In the genomic region with DNA sequence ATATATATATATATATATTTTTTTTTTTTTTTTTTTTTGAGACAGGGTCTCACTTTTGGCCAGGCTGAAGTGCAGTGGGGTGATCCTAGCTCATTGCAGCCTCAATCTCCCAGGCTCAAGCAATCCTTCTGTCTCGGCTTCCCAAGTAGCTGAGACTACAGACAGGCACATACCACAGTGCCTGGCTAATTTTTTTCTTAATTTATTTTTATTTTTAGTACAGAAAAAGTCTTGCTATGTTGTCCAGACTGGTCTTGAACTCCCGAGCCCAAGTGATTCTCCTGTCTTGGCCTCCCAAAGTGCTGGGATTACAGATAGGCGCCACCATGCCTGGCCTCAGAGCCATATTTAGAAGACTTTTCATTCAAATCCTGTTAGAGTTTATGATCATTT, we compare ENCODE assay signal across 20 cellular contexts.
DNase-seq lines count a peak whose midpoint lies in the region; ATAC-seq, FAIRE-seq and TF ChIP-seq lines count a peak whose summit lies in the region.
"Had no signal": no experiment of that assay in that cellular context is flagged by ENCODE, and none has a peak within 500 bp of the region (broad histone marks: within the 10 kb centered on the region; RNA-seq: fewer than 3 reads in every experiment).

No MANE protein-coding gene starts in this region.

- ATAC-seq in GM18858 (IDR thresholded peaks at IDR 0.05; ENCODE audit: unreplicated experiment): no peak
- ATAC-seq: activated T-cell treated with anti-CD3 and anti-CD28 coated beads, Interleukin-2, amount 50 U/mL, for 72 hours had no signal

- no peak for TF ChIP-seq POLR2A in esophagus squamous epithelium (IDR thresholded peaks at IDR 0.05)

- H3K4me3 Mint-ChIP-seq in osteocyte (ENCODE audit: unreplicated experiment): no peak overlapping the region
- H3K4me3 Mint-ChIP-seq: activated naive CD8-positive, alpha-beta T cell treated with anti-CD3 and anti-CD28 coated beads, Interleukin-2, amount 10 ng/mL, durations not matched to agents 7 days and 5 days; activated T-cell treated with anti-CD3 and anti-CD28 coated beads, Interleukin-2, amount 50 U/mL, for 72 hours; CD8-positive, alpha-beta memory T cell; T-helper 1 cell treated with Interleukin-12 subunit alpha and Interleukin-12 subunit beta and Interleukin-4 antibody, amounts not matched to agents 30 μg/mL and 1 μg/mL, for 36 hours; WTC11 had no signal

- FAIRE-seq in HTR-8/SVneo (lab: Jason Lieb, UNC): no peak
- FAIRE-seq: GM18507 had no signal

- H3K9me3 Mint-ChIP-seq in osteocyte (ENCODE audit: unreplicated experiment): no peaks in the 10 kb centered on the region

- peak overlapping the region; percentile 90 for H3K27ac Mint-ChIP-seq in osteocyte (ENCODE audit: unreplicated experiment)
- H3K27ac Mint-ChIP-seq: activated naive CD8-positive, alpha-beta T cell treated with anti-CD3 and anti-CD28 coated beads, Interleukin-2, amount 10 ng/mL, durations not matched to agents 7 days and 5 days; activated T-cell treated with anti-CD3 and anti-CD28 coated beads, Interleukin-2, amount 50 U/mL, for 72 hours; naive B cell; T-helper 1 cell treated with Interleukin-12 subunit alpha and Interleukin-12 subunit beta and Interleukin-4 antibody, amounts not matched to agents 30 μg/mL and 1 μg/mL, for 36 hours had no signal

- 71 to 75% methylated on average over 3 of the region's 3 CpGs for WGBS in esophagus squamous epithelium, 2 donors

- TF ChIP-seq CTCF in esophagus squamous epithelium (IDR thresholded peaks at IDR 0.05): no peak
- TF ChIP-seq CTCF in osteocyte (IDR thresholded peaks at IDR 0.05): no peak

- H3K9me3 ChIP-seq in esophagus squamous epithelium: no peaks in the 10 kb centered on the region
- H3K9me3 ChIP-seq: MG63 had no signal

- no peaks in the 10 kb centered on the region for H3K36me3 Mint-ChIP-seq in osteocyte (ENCODE audit: unreplicated experiment)

- DNase-seq in esophagus squamous epithelium (lab: John Stamatoyannopoulos, UW): no peak
- DNase-seq in osteocyte (ENCODE audit: extremely low spot score, unreplicated experiment): no peak
- DNase-seq in HTR-8/SVneo (ENCODE audit: insufficient read length, low spot score): no peak
- no peak for DNase-seq in NCI-H2107 (lab: John Stamatoyannopoulos, UW)
- DNase-seq in activated gamma-delta T cell treated with Interleukin-2 at 50 U/mL for 16 hours: no peak
- DNase-seq: activated naive CD8-positive, alpha-beta T cell treated with anti-CD3 and anti-CD28 coated beads, Interleukin-2, amount 10 ng/mL, durations not matched to agents 7 days and 5 days; activated T-cell treated with anti-CD3 and anti-CD28 coated beads, Interleukin-2, amount 50 U/mL, for 72 hours; CD8-positive, alpha-beta memory T cell; central memory CD4-positive, alpha-beta T cell; left ventricle myocardium superior; MG63; naive B cell; stimulated activated naive CD4-positive, alpha-beta T cell had no signal

- H3K27ac ChIP-seq in ACC112 (ENCODE audit: low read depth, low read length): peak overlapping the region; percentile 91
- peak overlapping the region; percentile 84 for H3K27ac ChIP-seq in angular gyrus (ENCODE audit: low read depth, low read length)
- H3K27ac ChIP-seq in esophagus squamous epithelium: peak overlapping the region; percentile 42 to 84 (median 64)

- no peaks in the 10 kb centered on the region for H3K27me3 Mint-ChIP-seq in osteocyte (ENCODE audit: unreplicated experiment)
- H3K27me3 Mint-ChIP-seq: activated naive CD8-positive, alpha-beta T cell treated with anti-CD3 and anti-CD28 coated beads, Interleukin-2, amount 10 ng/mL, durations not matched to agents 7 days and 5 days; CD8-positive, alpha-beta memory T cell; progenitor cell of endocrine pancreas had no signal

- no peaks in the 10 kb centered on the region for H3K27me3 ChIP-seq in ACC112 (ENCODE audit: insufficient read depth, low read length)
- no peaks in the 10 kb centered on the region for H3K27me3 ChIP-seq in esophagus squamous epithelium
- H3K27me3 ChIP-seq: MG63 had no signal

- H3K4me3 ChIP-seq in ACC112 (ENCODE audit: low read depth, low read length): 0 out of 2 replicates have a peak overlapping the region, but pooled peaks have one; percentile 9
- H3K4me3 ChIP-seq in esophagus squamous epithelium: no peak overlapping the region
- H3K4me3 ChIP-seq: MG63 had no signal

- H3K79me2 ChIP-seq in ACC112 (ENCODE audit: control insufficient read depth, insufficient read depth, low read length, unreplicated experiment): no peaks in the 10 kb centered on the region

- H2AFZ ChIP-seq in ACC112 (ENCODE audit: low read length, unreplicated experiment): peak overlapping the region; percentile 81

- H3K4me1 Mint-ChIP-seq in osteocyte (ENCODE audit: unreplicated experiment): peaks cover 37% of the 10 kb centered on the region

- intact Hi-C loops in esophagus squamous epithelium (cut with DNase I): no loop called here

- H3K4me1 ChIP-seq in ACC112 (ENCODE audit: control insufficient read depth, insufficient read depth, low read length, unreplicated experiment): peaks cover 27% of the 10 kb centered on the region
- peaks cover 7 to 42% (median 21%) of the 10 kb centered on the region in 3 donors for H3K4me1 ChIP-seq in esophagus squamous epithelium

- H3K36me3 ChIP-seq in ACC112 (ENCODE audit: insufficient read depth, low read length) (0 out of 2 replicates have a peak, but pooled peaks cover 8% of the 10 kb centered on the region), esophagus squamous epithelium (no peaks in the 10 kb centered on the region)
- H3K36me3 ChIP-seq: MG63 had no signal
